8 cellular contexts compared by ENCODE assay signal in the genomic region with DNA sequence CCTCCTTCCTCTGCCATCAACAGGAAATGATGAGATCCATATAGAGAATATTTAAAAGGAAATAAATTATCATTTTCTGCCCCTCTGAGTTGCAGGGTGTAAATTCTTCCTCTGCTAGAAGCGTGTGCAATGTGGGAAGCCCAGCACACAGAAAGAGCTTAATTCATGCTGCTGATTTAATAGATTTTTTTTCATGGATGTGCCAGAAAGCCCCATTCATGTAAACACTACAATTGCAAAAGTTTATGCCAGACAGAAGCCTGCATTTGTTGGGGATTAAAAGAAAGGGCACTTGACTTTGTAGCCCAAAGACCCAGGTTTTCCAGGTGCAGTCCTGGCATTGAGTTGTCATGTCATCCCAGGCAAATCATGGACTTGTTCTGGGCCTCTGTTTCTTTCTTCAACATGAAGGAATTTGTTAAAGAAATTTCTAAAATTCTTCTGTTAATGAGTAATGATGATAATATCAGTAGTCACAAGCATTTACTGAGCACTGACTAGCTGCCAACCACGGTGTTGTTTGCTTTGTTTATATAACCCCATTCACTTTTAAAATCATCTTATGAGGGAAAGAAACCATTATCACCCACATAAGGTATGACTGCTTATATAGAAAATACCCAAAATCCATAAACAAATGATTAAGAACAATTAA.
DNase-seq lines count a peak whose midpoint lies in the region; ATAC-seq and TF ChIP-seq lines count a peak whose summit lies in the region.
"Not testable (repeated sequence)": the region's sequence is repeated elsewhere in the genome, so short reads cannot be mapped to it uniquely, and the experiment has no call there.

No MANE protein-coding gene starts in this region.

- not testable (repeated sequence) for H3K4me2 ChIP-seq in mammary epithelial cell (ENCODE audit: insufficient read depth, low read depth, low read length); mesenchymal stem cell (ENCODE audit: low read length, poor library complexity, severe bottlenecking)

- not testable (repeated sequence) for H2BK5ac ChIP-seq in mesenchymal stem cell (ENCODE audit: low read depth, low read length, poor library complexity, severe bottlenecking)

- intact Hi-C loops in mammary epithelial cell (cut with micrococcal nuclease): not testable (repeated sequence)

- peak; percentile 47 for ATAC-seq in SK-N-SH treated with all-trans-retinoic acid at 6 μM for 48 hours

- not testable (repeated sequence) for H3K23ac ChIP-seq in mesenchymal stem cell (ENCODE audit: low read length in 2 of 2)

- BruUV-seq in mammary epithelial cell (replicated peaks; lab: Mats Ljungman, UMichigan): not testable (repeated sequence)

- not testable (repeated sequence) for H3K79me1 ChIP-seq in mesenchymal stem cell (replicated peaks; ENCODE audit: low read length, poor library complexity, severe bottlenecking)

- in situ Hi-C loops in mammary epithelial cell (cut with MboI; ENCODE audit: low sequenced_read_pairs in 2 of 2): not testable (repeated sequence)

- WGBS in mammary epithelial cell (ENCODE audit: low coverage, missing lambda C conversion rate): 0% methylated on average over 1 of the region's 2 CpGs
- no CpG with 5 or more reads among the region's 2 CpGs for WGBS in mesenchymal stem cell

- DNase-seq in A172 (ENCODE audit: low spot score) (peak; percentile 80), ELR (ENCODE audit: low read depth) (peak; percentile 75), M059J (ENCODE audit: low read depth) (peak; percentile 74), mammary epithelial cell (peak; percentile 40), fibroblast of gingiva (ENCODE audit: low read depth) (peak; percentile 20), iris pigment epithelial cell (ENCODE audit: low read depth) (peak; percentile 77), mesenchymal stem cell (peak; percentile 26)

- H3K36me3 ChIP-seq in mammary epithelial cell (ENCODE audit: insufficient read depth, low read length); mesenchymal stem cell (ENCODE audit: control insufficient read depth in 1 of 2, insufficient read depth in 2 of 2, low read depth in 1 of 2, low read length in 2 of 2): not testable (repeated sequence)

- H3K14ac ChIP-seq in mesenchymal stem cell (ENCODE audit: low read length in 2 of 2): not testable (repeated sequence)

- H3K9ac ChIP-seq in mammary epithelial cell (ENCODE audit: insufficient read depth, low read length); mesenchymal stem cell (ENCODE audit: low read length): not testable (repeated sequence)

- not testable (repeated sequence) for H4K20me1 ChIP-seq in mammary epithelial cell (ENCODE audit: insufficient read depth, low read length)

- H2AK5ac ChIP-seq in mesenchymal stem cell (ENCODE audit: low read length, severe bottlenecking): not testable (repeated sequence)

- H4K8ac ChIP-seq in mesenchymal stem cell (ENCODE audit: low read length): not testable (repeated sequence)

- H3K27me3 ChIP-seq in mammary epithelial cell (ENCODE audit: insufficient read depth, low read length); mesenchymal stem cell (ENCODE audit: control insufficient read depth in 1 of 2, insufficient read depth in 1 of 2, low read length in 2 of 2): not testable (repeated sequence)

- not testable (repeated sequence) for H3K9me3 ChIP-seq in mammary epithelial cell (replicated peaks; ENCODE audit: insufficient read depth, low read length); mesenchymal stem cell (ENCODE audit: control insufficient read depth, low read length)

- dilution Hi-C loops in mammary epithelial cell (cut with HindIII; ENCODE audit: low sequenced_read_pairs): not testable (repeated sequence)

- H3K27ac ChIP-seq in mammary epithelial cell (ENCODE audit: insufficient read depth, low read depth, low read length); mesenchymal stem cell (ENCODE audit: low read length, poor library complexity, severe bottlenecking): not testable (repeated sequence)

- not testable (repeated sequence) for H2BK12ac ChIP-seq in mesenchymal stem cell (ENCODE audit: low read length in 2 of 2)

- H3K79me2 ChIP-seq in mammary epithelial cell (ENCODE audit: insufficient read depth, low read length): not testable (repeated sequence)

- not testable (repeated sequence) for TF ChIP-seq CTCF in mammary epithelial cell (conservative IDR thresholded peaks at IDR 0.05 in 1 of 2, IDR thresholded peaks at IDR 0.05 in 1 of 2; ENCODE audit: extremely low read depth in 1 of 2, insufficient read depth in 1 of 2, low read depth in 1 of 2, low read length in 2 of 2)

- H3K4ac ChIP-seq in mesenchymal stem cell (ENCODE audit: low read depth in 1 of 2, low read length in 2 of 2): not testable (repeated sequence)

- not testable (repeated sequence) for H2BK120ac ChIP-seq in mesenchymal stem cell (ENCODE audit: low read depth, low read length)

- not testable (repeated sequence) for H3K4me1 ChIP-seq in mammary epithelial cell (ENCODE audit: insufficient read depth, low read length); mesenchymal stem cell (ENCODE audit: control insufficient read depth, insufficient read depth, low read depth, low read length)

- not testable (repeated sequence) for H4K91ac ChIP-seq in mesenchymal stem cell (ENCODE audit: low read length)

- H2BK15ac ChIP-seq in mesenchymal stem cell (ENCODE audit: low read depth, poor library complexity, severe bottlenecking): not testable (repeated sequence)

- CTCF ChIA-PET in mammary epithelial cell (lab: Charles Lee; ENCODE audit: low non-redundant PET): not testable (repeated sequence)

- H3K4me3 ChIP-seq in mammary epithelial cell (replicated peaks in 1 of 3; ENCODE audit: insufficient read depth in 1 of 3, low read depth in 2 of 3, low read length in 3 of 3); mesenchymal stem cell (ENCODE audit: insufficient read depth in 1 of 2, low read depth in 1 of 2, low read length in 2 of 2): not testable (repeated sequence)

- H2AFZ ChIP-seq in mammary epithelial cell (ENCODE audit: low read depth, low read length); mesenchymal stem cell (ENCODE audit: low read depth, low read length): not testable (repeated sequence)

- not testable (repeated sequence) for H3K18ac ChIP-seq in mesenchymal stem cell (ENCODE audit: low read depth in 1 of 2, low read length in 2 of 2)

Comparison
In these comparisons a context has a peak if more than half of its experiments do, and no peak if none do; other contexts are left out.
1. DNase-seq: peak in every context shown above with its lines; median percentile 80 in A172; 77 in iris pigment epithelial cell; 75 in ELR; 74 in M059J; 40 in mammary epithelial cell; 26 in mesenchymal stem cell; 20 in fibroblast of gingiva.